ENCODE assay signal across 10 cellular contexts in the genomic region with DNA sequence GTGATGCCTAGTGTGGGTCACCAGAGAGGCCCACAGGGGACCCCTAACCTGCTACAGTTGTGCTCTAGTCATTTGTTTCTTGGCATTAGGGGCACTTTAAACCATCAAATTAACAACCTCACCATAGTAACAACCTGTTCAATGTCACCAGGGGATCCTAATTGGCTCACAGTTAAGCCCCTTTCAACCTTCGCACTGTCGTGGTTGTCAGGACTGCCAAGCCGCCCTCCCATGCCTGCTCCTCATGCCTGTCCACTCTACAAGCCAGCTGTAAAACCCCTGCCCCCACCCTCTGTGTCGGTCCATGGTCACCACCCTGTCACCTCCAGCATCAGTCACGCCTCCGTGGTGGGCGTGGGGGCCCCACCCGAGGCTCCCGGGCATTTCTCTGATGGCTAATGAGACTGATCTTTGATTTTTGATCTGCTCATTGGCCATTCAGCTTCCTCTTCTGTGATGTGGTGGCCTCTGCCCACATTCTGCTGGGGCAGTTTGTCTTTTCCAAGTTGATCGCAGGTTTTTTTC.
DNase-seq lines count a peak whose midpoint lies in the region; ATAC-seq lines count a peak whose summit lies in the region.
"Had no signal": no experiment of that assay in that cellular context is flagged by ENCODE, and none has a peak within 500 bp of the region (broad histone marks: within the 10 kb centered on the region; RNA-seq: fewer than 3 reads in every experiment).

No MANE protein-coding gene starts in this region.

- no peak overlapping the region for H3K4me3 Mint-ChIP-seq in T-helper 1 cell treated with Interleukin-12 subunit alpha and Interleukin-12 subunit beta and Interleukin-4 antibody, amounts not matched to agents 30 μg/mL and 1 μg/mL, for 36 hours
- peak overlapping the region in 3 of 4 donors; percentile 39 to 77 (median 66) for H3K4me3 Mint-ChIP-seq in IgD-negative memory B cell
- peak overlapping the region; percentile 8 to 84 for H3K4me3 Mint-ChIP-seq in effector memory CD8-positive, alpha-beta T cell

- H3K36me3 Mint-ChIP-seq in T-helper 1 cell treated with Interleukin-12 subunit alpha and Interleukin-12 subunit beta and Interleukin-4 antibody, amounts not matched to agents 30 μg/mL and 1 μg/mL, for 36 hours (ENCODE audit: low read depth), result peaks cover 2% of the 10 kb centered on the region
- H3K36me3 Mint-ChIP-seq in IgD-negative memory B cell, result no peaks in the 10 kb centered on the region
- H3K36me3 Mint-ChIP-seq in effector memory CD8-positive, alpha-beta T cell (ENCODE audit: insufficient read depth), result no peaks in the 10 kb centered on the region

- H3K4me1 Mint-ChIP-seq in T-helper 1 cell treated with Interleukin-12 subunit alpha and Interleukin-12 subunit beta and Interleukin-4 antibody, amounts not matched to agents 30 μg/mL and 1 μg/mL, for 36 hours (ENCODE audit: low read depth), result peaks cover 35% of the 10 kb centered on the region
- H3K4me1 Mint-ChIP-seq in IgD-negative memory B cell, result peaks cover 17 to 27% (median 19%) of the 10 kb centered on the region in 3 donors
- peaks cover 21 to 32% of the 10 kb centered on the region in 2 donors for H3K4me1 Mint-ChIP-seq in effector memory CD8-positive, alpha-beta T cell (ENCODE audit: low read depth in 2 of 2)

- H3K27me3 Mint-ChIP-seq in T-helper 1 cell treated with Interleukin-12 subunit alpha and Interleukin-12 subunit beta and Interleukin-4 antibody, amounts not matched to agents 30 μg/mL and 1 μg/mL, for 36 hours (ENCODE audit: low read depth), result peaks cover 34% of the 10 kb centered on the region
- peaks cover 37% of the 10 kb centered on the region for H3K27me3 Mint-ChIP-seq in IgD-negative memory B cell
- H3K27me3 Mint-ChIP-seq in effector memory CD8-positive, alpha-beta T cell, result peaks cover 4 to 26% of the 10 kb centered on the region in 2 donors

- intact Hi-C loops in posterior vena cava (cut with DNase I), result no loop called here

- no peak for DNase-seq in T-helper 1 cell
- DNase-seq in effector memory CD8-positive, alpha-beta T cell, result no peak
- DNase-seq in posterior vena cava (ENCODE audit: low spot score), result peak; percentile 25
- no peak for DNase-seq in NCI-H510A (lab: John Stamatoyannopoulos, UW)
- DNase-seq: NCI-H1436 treated with DMSO at 0.1 percent for 48 hours, OCI-M1 had no signal

- H3K27ac Mint-ChIP-seq in T-helper 1 cell treated with Interleukin-12 subunit alpha and Interleukin-12 subunit beta and Interleukin-4 antibody, amounts not matched to agents 30 μg/mL and 1 μg/mL, for 36 hours, result peak overlapping the region; percentile 41
- peak overlapping the region in 2 of 3 donors; percentile 32 to 53 for H3K27ac Mint-ChIP-seq in IgD-negative memory B cell
- peak overlapping the region; percentile 98 to 99 for H3K27ac Mint-ChIP-seq in effector memory CD8-positive, alpha-beta T cell

- H3K9me3 Mint-ChIP-seq in T-helper 1 cell treated with Interleukin-12 subunit alpha and Interleukin-12 subunit beta and Interleukin-4 antibody, amounts not matched to agents 30 μg/mL and 1 μg/mL, for 36 hours, result peaks cover 4% of the 10 kb centered on the region
- no peaks in the 10 kb centered on the region for H3K9me3 Mint-ChIP-seq in IgD-negative memory B cell
- H3K9me3 Mint-ChIP-seq in effector memory CD8-positive, alpha-beta T cell, result no peaks in the 10 kb centered on the region

- no peak for ATAC-seq in effector memory CD8-positive, alpha-beta T cell (replicated peaks)
- ATAC-seq in HG03025 (IDR thresholded peaks at IDR 0.05; ENCODE audit: low FRiP score, unreplicated experiment), result no peak
- no peak for ATAC-seq in HG03460 (IDR thresholded peaks at IDR 0.05; ENCODE audit: unreplicated experiment)

Comparison
In these comparisons a context has a peak if more than half of its experiments do, and no peak if none do; other contexts are left out.
1. H3K27ac Mint-ChIP-seq: peak in every context shown above with its lines; median percentile 98 in effector memory CD8-positive, alpha-beta T cell; 42 in IgD-negative memory B cell; 41 in T-helper 1 cell treated with Interleukin-12 subunit alpha and Interleukin-12 subunit beta and Interleukin-4 antibody, amounts not matched to agents 30 μg/mL and 1 μg/mL, for 36 hours.